In the genomic region with DNA sequence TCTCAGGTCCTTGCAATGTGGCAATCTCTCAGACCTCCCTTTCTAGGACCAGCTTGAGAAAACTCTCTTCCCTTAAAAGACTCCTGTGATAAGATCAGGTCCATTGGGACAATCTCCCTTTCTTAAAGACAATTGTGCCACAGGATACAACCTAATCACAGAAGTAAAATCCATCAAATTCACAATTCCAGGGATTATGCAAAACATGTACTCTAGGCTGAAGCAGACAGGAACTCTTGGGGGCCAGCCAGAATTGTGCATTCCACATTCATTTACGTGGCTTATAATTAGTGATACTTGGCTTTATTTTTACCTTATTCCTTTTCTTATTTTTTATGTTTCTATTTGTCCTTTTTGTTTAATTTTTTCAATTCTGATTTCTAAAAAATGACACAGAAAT, we compare ENCODE assay signal across 15 cellular contexts.
DNase-seq lines count a peak whose midpoint lies in the region; ATAC-seq and TF ChIP-seq lines count a peak whose summit lies in the region.
"Had no signal": no experiment of that assay in that cellular context is flagged by ENCODE, and none has a peak within 500 bp of the region (broad histone marks: within the 10 kb centered on the region; RNA-seq: fewer than 3 reads in every experiment).

No MANE protein-coding gene starts in this region.

- no peak overlapping the region for H2BK5ac ChIP-seq in IMR-90 (ENCODE audit: low read depth, low read length, poor library complexity, severe bottlenecking)

- no peak overlapping the region for H3K27ac ChIP-seq in IMR-90 (ENCODE audit: insufficient read depth, low read length)
- peak overlapping the region; percentile 18 for H3K27ac ChIP-seq in osteoblast (ENCODE audit: low read depth, low read length)
- no peak overlapping the region for H3K27ac ChIP-seq in spleen
- H3K27ac ChIP-seq: BLaER1 treated with 17β-estradiol and CSF1 and Interleukin-3, amounts not matched to agents 10 nM and 100 nM had no signal

- WGBS in IMR-90 (ENCODE audit: extremely low coverage in 2 of 2, insufficient read length in 1 of 2), 2 experiments, result no CpG with 5 or more reads among the region's 1 CpG
- WGBS in spleen, 5 donors, result 81 to 91% (median 87%) methylated on average over 1 of the region's 1 CpG

- peak; percentile 18 for DNase-seq in NCI-H82 (lab: John Stamatoyannopoulos, UW)
- no peak for DNase-seq in NCI-H82 treated with DMSO at 0.1 percent for 48 hours (lab: John Stamatoyannopoulos, UW; ENCODE audit: unreplicated experiment)
- DNase-seq in IMR-90, result no peak
- DNase-seq in fibroblast of gingiva (ENCODE audit: low read depth), result peak; percentile 8
- DNase-seq in osteoblast (ENCODE audit: insufficient read length, low spot score, missing footprints), result no peak
- DNase-seq in stimulated activated CD4-positive, alpha-beta T cell treated with anti-CD3 and anti-CD28 coated beads, Interleukin-2, amount 100 ng/mL, for 24 hours, result no peak
- no peak for DNase-seq in spleen
- DNase-seq: 8988T, H9, NCI-H187 treated with DMSO at 0.1 percent for 48 hours, NCI-H345, NCI-H526, SIG-M5 had no signal

- no peak overlapping the region for H2AK5ac ChIP-seq in IMR-90 (ENCODE audit: low read depth, low read length)

- 0 out of 2 replicates have a peak overlapping the region, but pooled peaks have one; percentile 2 for H3K14ac ChIP-seq in IMR-90 (replicated peaks; ENCODE audit: low read depth, low read length)

- H3K9me3 ChIP-seq in IMR-90 (ENCODE audit: control insufficient read depth, insufficient read depth, low read length) (peaks cover 3% of the 10 kb centered on the region; the same call in 1 of the 2 replicates), osteoblast (ENCODE audit: low read depth, low read length) (no peaks in the 10 kb centered on the region), spleen (peaks cover 0 to 15% (median 5%) of the 10 kb centered on the region in 8 donors)

- TF ChIP-seq RAD21 in IMR-90 (IDR thresholded peaks at IDR 0.05; ENCODE audit: low read length), result no peak

- TF ChIP-seq POLR2A in IMR-90 (IDR thresholded peaks at IDR 0.05; ENCODE audit: low read depth, low read length), result no peak
- no peak for TF ChIP-seq POLR2A in spleen (IDR thresholded peaks at IDR 0.05)

- TF ChIP-seq CTCF in IMR-90 (conservative IDR thresholded peaks at IDR 0.05; ENCODE audit: low read depth, low read length), result no peak
- no peak for TF ChIP-seq CTCF in osteoblast (IDR thresholded peaks at IDR 0.05; ENCODE audit: extremely low read depth, low read depth, low read length)
- no peak for TF ChIP-seq CTCF in spleen (IDR thresholded peaks at IDR 0.05 in 8 of 11, conservative IDR thresholded peaks at IDR 0.05 in 3 of 11)

- H3K36me3 ChIP-seq in IMR-90 (ENCODE audit: control insufficient read depth, insufficient read depth, low read length) (no peaks in the 10 kb centered on the region), osteoblast (ENCODE audit: insufficient read depth, low read length) (no peaks in the 10 kb centered on the region), spleen (no peaks in the 10 kb centered on the region)

- H4K20me1 ChIP-seq in IMR-90 (ENCODE audit: insufficient read depth, low read length) (no peaks in the 10 kb centered on the region), osteoblast (ENCODE audit: insufficient read depth, low read length) (peaks cover 4% of the 10 kb centered on the region)
- H4K20me1 ChIP-seq: BLaER1 treated with 17β-estradiol and CSF1 and Interleukin-3, amounts not matched to agents 10 nM and 100 nM had no signal

- H3K27me3 ChIP-seq in IMR-90 (ENCODE audit: control insufficient read depth, insufficient read depth, low read length) (no peaks in the 10 kb centered on the region), osteoblast (ENCODE audit: insufficient read depth, low read length) (no peaks in the 10 kb centered on the region), spleen (replicated peaks in 1 of 7) (no peaks in the 10 kb centered on the region)
- H3K27me3 ChIP-seq: BLaER1 treated with 17β-estradiol and CSF1 and Interleukin-3, amounts not matched to agents 10 nM and 100 nM had no signal

- H2AK9ac ChIP-seq in IMR-90 (replicated peaks; ENCODE audit: low read depth, low read length, poor library complexity), result no peak overlapping the region

- H3K79me2 ChIP-seq in osteoblast (ENCODE audit: insufficient read depth, low read length), result peaks cover 66% of the 10 kb centered on the region

- H3K56ac ChIP-seq in IMR-90 (ENCODE audit: extremely low read depth, insufficient read depth, low read length), result no peak overlapping the region

- peak overlapping the region in 1 of 2 experiments; percentile 7; a peak in 1 of 4 replicates for H4K8ac ChIP-seq in IMR-90 (ENCODE audit: low read depth in 2 of 2, low read length in 2 of 2)

- BruUV-seq in IMR-90 (replicated peaks; lab: Mats Ljungman, UMichigan), result no TSS peak

- H3K4me1 ChIP-seq in IMR-90 (ENCODE audit: control insufficient read depth, insufficient read depth, low read length) (peaks cover 5% of the 10 kb centered on the region; the same call in 1 of the 2 replicates), osteoblast (ENCODE audit: insufficient read depth, low read length) (peaks cover 25% of the 10 kb centered on the region), spleen (peaks cover 0 to 9% (median 2%) of the 10 kb centered on the region in 6 donors)

- in situ Hi-C loops in IMR-90 (cut with MboI; ENCODE audit: low sequenced_read_pairs), result no loop called here

- H3K23ac ChIP-seq in IMR-90 (ENCODE audit: low read depth, low read length), result no peak overlapping the region

- no peak overlapping the region for H2BK15ac ChIP-seq in IMR-90 (ENCODE audit: low read depth, low read length)

- no peak overlapping the region for H2AFZ ChIP-seq in IMR-90 (replicated peaks; ENCODE audit: low read length, poor library complexity)
- no peak overlapping the region for H2AFZ ChIP-seq in osteoblast (ENCODE audit: low read length)

- H2BK120ac ChIP-seq in IMR-90 (ENCODE audit: low read depth, low read length), result no peak overlapping the region

- no peak overlapping the region for H3K18ac ChIP-seq in IMR-90 (ENCODE audit: low read depth, low read length)

- H3K79me1 ChIP-seq in IMR-90 (ENCODE audit: low read depth in 1 of 2, low read length in 2 of 2), result peaks cover 18 to 41% of the 10 kb centered on the region in 2 experiments

- peaks cover 7% of the 10 kb centered on the region; the same call in 1 of the 2 replicates for H3K9me1 ChIP-seq in IMR-90 (ENCODE audit: insufficient read depth, low read length)

- no peak overlapping the region for H3K4me3 ChIP-seq in IMR-90 (ENCODE audit: insufficient read depth, low read depth, low read length)
- H3K4me3 ChIP-seq in osteoblast (ENCODE audit: insufficient read depth, low read length), result no peak overlapping the region
- H3K4me3 ChIP-seq in spleen, result no peak overlapping the region
- H3K4me3 ChIP-seq: BLaER1 treated with 17β-estradiol and CSF1 and Interleukin-3, amounts not matched to agents 10 nM and 100 nM had no signal

- H2BK20ac ChIP-seq in IMR-90 (ENCODE audit: low read depth, low read length), result no peak overlapping the region

- intact Hi-C loops in IMR-90 (cut with micrococcal nuclease) (no loop called here), spleen (cut with DNase I; ENCODE audit: low total_unique reads) (no loop called here)

- CTCF ChIA-PET in IMR-90 (lab: Yijun Ruan, JAX), result no interaction called here

- H3K4me2 ChIP-seq in IMR-90 (ENCODE audit: low read depth, low read length) (no peak overlapping the region), osteoblast (ENCODE audit: insufficient read depth, low read length) (no peak overlapping the region)
- H3K4me2 ChIP-seq: BLaER1 treated with 17β-estradiol and CSF1 and Interleukin-3, amounts not matched to agents 10 nM and 100 nM had no signal

- H3K9ac ChIP-seq in IMR-90 (ENCODE audit: low read depth, low read length), result no peak overlapping the region
- H3K9ac ChIP-seq: BLaER1 treated with 17β-estradiol and CSF1 and Interleukin-3, amounts not matched to agents 10 nM and 100 nM had no signal

- no peak overlapping the region for H4K91ac ChIP-seq in IMR-90 (ENCODE audit: insufficient read depth, low read depth, low read length)

- H4K5ac ChIP-seq in IMR-90 (ENCODE audit: low read depth, low read length), result no peak overlapping the region

- dilution Hi-C loops in IMR-90 (cut with HindIII; ENCODE audit: low sequenced_read_pairs, unreplicated experiment), result no loop called here

- POLR2A ChIA-PET in IMR-90 (lab: Charles Lee; ENCODE audit: unreplicated experiment), result interaction anchor here (0.6 kb wide), 1 partner anchor 876 kb away, joined by 9 read pairs; no protein-coding TSS in a partner anchor

- no peak overlapping the region for H3K4ac ChIP-seq in IMR-90 (ENCODE audit: low read depth, low read length)

- no peak for ATAC-seq in IMR-90 (ENCODE audit: low read depth)
- no peak for ATAC-seq in GM18498 (IDR thresholded peaks at IDR 0.05; ENCODE audit: unreplicated experiment)

TF ChIP-seq in IMR-90, 13 proteins besides CTCF, POLR2A, EP300 and RAD21:
- TF ChIP-seq BHLHE40 (IDR thresholded peaks at IDR 0.05; ENCODE audit: low read depth, low read length) (no peak), ELK1 (IDR thresholded peaks at IDR 0.05; ENCODE audit: borderline replicate concordance, low read depth, low read length) (no peak), FOS (IDR thresholded peaks at IDR 0.05; ENCODE audit: low read depth, low read length) (no peak), NFE2L2 (IDR thresholded peaks at IDR 0.05; ENCODE audit: low read depth, low read length) (no peak), CEBPB (IDR thresholded peaks at IDR 0.05; ENCODE audit: low read depth, low read length) (no peak), SMC3 (IDR thresholded peaks at IDR 0.05; ENCODE audit: low read depth, low read length) (no peak), RCOR1 (IDR thresholded peaks at IDR 0.05; ENCODE audit: insufficient replicate concordance, low read length) (no peak), MAFK (IDR thresholded peaks at IDR 0.05; ENCODE audit: low read depth, low read length) (no peak), CHD1 (IDR thresholded peaks at IDR 0.05; ENCODE audit: low read depth, low read length) (no peak), MAZ (IDR thresholded peaks at IDR 0.05; ENCODE audit: borderline replicate concordance, low read depth, low read length) (no peak), MXI1 (IDR thresholded peaks at IDR 0.05; ENCODE audit: borderline replicate concordance, low read depth, low read length) (no peak)
TF ChIP-seq in IMR-90: peak in this region for 0.

Comparison
In these comparisons a context has a peak if more than half of its experiments do, and no peak if none do; other contexts are left out.
1. DNase-seq: peak in NCI-H82 (single experiment) and fibroblast of gingiva (single experiment); none in NCI-H82 treated with DMSO at 0.1 percent for 48 hours (single experiment), IMR-90 (single experiment), osteoblast (single experiment), stimulated activated CD4-positive, alpha-beta T cell treated with anti-CD3 and anti-CD28 coated beads, Interleukin-2, amount 100 ng/mL, for 24 hours (0 of 2) and spleen (single experiment).